Comparison of ENCODE assay signal across 10 cellular contexts in genomic region chr11:118529584-118530175, GRCh38. TPM values are rescaled to one million over a fixed set of nuclear protein-coding genes. Genes with fewer than 3 reads are reported as not detected.
DNase-seq lines count a peak whose midpoint lies in the region; ATAC-seq and TF ChIP-seq lines count a peak whose summit lies in the region.
"Had no signal": no experiment of that assay in that cellular context is flagged by ENCODE, and none has a peak within 500 bp of the region (broad histone marks: within the 10 kb centered on the region; RNA-seq: fewer than 3 reads in every experiment).

No MANE protein-coding gene starts in this region.

- in situ Hi-C loops in Panc1 (cut with HindIII; ENCODE audit: low pct_unique_long_range_greater_than_20kb, low sequenced_read_pairs) = loop anchor here (5.0 kb wide), 1 partner anchor 48 kb away; no protein-coding TSS in a partner anchor

- no peaks in the 10 kb centered on the region for H3K27me3 ChIP-seq in Panc1 (ENCODE audit: control insufficient read depth, insufficient read depth, low read length)

- peaks cover 21% of the 10 kb centered on the region for H3K4me1 ChIP-seq in Panc1 (ENCODE audit: control insufficient read depth, insufficient read depth, low read length)

- CTCF ChIA-PET in Panc1 (lab: Charles Lee) = interaction anchor here (1.0 kb wide), 1 partner anchor 35 kb away, joined by 4 read pairs; no protein-coding TSS in a partner anchor

- intact Hi-C loops in Panc1 (cut with micrococcal nuclease; ENCODE audit: unreplicated experiment) = loop anchor here (5.0 kb wide), 1 partner anchor 38 kb away; the partner anchor contains the start of gene IFT46

- no peaks in the 10 kb centered on the region for H3K9me3 ChIP-seq in Panc1 (ENCODE audit: control insufficient read depth, insufficient read depth, low read depth, low read length)

- ATAC-seq in Panc1 = no peak

- no peak for TF ChIP-seq CTCF in Panc1 (IDR thresholded peaks at IDR 0.05)
- no peak for TF ChIP-seq CTCF in fibroblast of pulmonary artery (IDR thresholded peaks at IDR 0.05; ENCODE audit: low read length, missing control alignments)

- BruUV-seq in Panc1 (replicated peaks; lab: Mats Ljungman, UMichigan) = no TSS peak

- H3K4me3 ChIP-seq in Panc1 (ENCODE audit: low read depth in 2 of 2, low read length in 2 of 2) (peak overlapping the region; percentile 62 to 67; a peak in 3 of 4 replicates), fibroblast of pulmonary artery (replicated peaks; ENCODE audit: low read depth, low read length) (peak overlapping the region; percentile 60), skeletal muscle cell (ENCODE audit: low read depth, low read length) (peak overlapping the region; percentile 75)

- POLR2A ChIA-PET in Panc1 (lab: Charles Lee) = no interaction called here

- 0 out of 2 replicates have a peak overlapping the region, but pooled peaks have one; percentile 5 for H3K27ac ChIP-seq in Panc1 (ENCODE audit: low read length)

- peaks cover 4% of the 10 kb centered on the region; the same call in 1 of the 2 replicates for H3K36me3 ChIP-seq in Panc1 (ENCODE audit: control insufficient read depth, insufficient read depth, low read length)

- peak; percentile 15 for DNase-seq in DMS 273 (lab: John Stamatoyannopoulos, UW; ENCODE audit: unreplicated experiment)
- DNase-seq in DMS 273 treated with DMSO at 0.1 percent for 48 hours (lab: John Stamatoyannopoulos, UW) = no peak
- DNase-seq in Panc1 (ENCODE audit: low read depth, low spot score) = no peak
- no peak for DNase-seq in fibroblast of pulmonary artery (ENCODE audit: low read depth)
- no peak for DNase-seq in skeletal muscle cell (ENCODE audit: low read depth)
- DNase-seq in NCI-H2171 treated with DMSO at 0.1 percent for 48 hours (lab: John Stamatoyannopoulos, UW) = no peak
- DNase-seq in SHP77 treated with DMSO at 0.1 percent for 48 hours (lab: John Stamatoyannopoulos, UW) = no peak
- DNase-seq in NCI-H1436 (lab: John Stamatoyannopoulos, UW) = no peak

RNA-seq across cellular contexts. Expression of gene TMEM25, which starts 1.3 kb away (rescaled TPM):
- total RNA-seq in Panc1 (2021; ENCODE audit: unreplicated experiment) = 6.7 TPM
- 12.4 TPM for polyA plus RNA-seq in Panc1 (2012; ENCODE audit: insufficient read length)

RNA-seq across cellular contexts. Expression of gene TTC36, which starts 2.4 kb away (rescaled TPM):
- total RNA-seq in Panc1 (2021; ENCODE audit: unreplicated experiment) = 1.2 TPM
- 1.3 TPM for polyA plus RNA-seq in Panc1 (2012; ENCODE audit: insufficient read length)
- total RNA-seq: A172, NCI-H460 had no signal

RNA-seq across cellular contexts. Expression of gene IFT46, which starts 36.1 kb away (rescaled TPM):
- 2.5 TPM for total RNA-seq in Panc1 (2021; ENCODE audit: unreplicated experiment)
- 4.1 TPM for polyA plus RNA-seq in Panc1 (2012; ENCODE audit: insufficient read length)

RNA-seq across cellular contexts. Expression of gene ARCN1, which starts 42.5 kb away (rescaled TPM):
- 197 TPM for total RNA-seq in Panc1 (2021; ENCODE audit: unreplicated experiment)
- 133 TPM for polyA plus RNA-seq in Panc1 (2012; ENCODE audit: insufficient read length)
